ENCODE assay signal across 1 cellular context in genomic region chr1:1014896-1015681, GRCh38.
A peak's percentile ranks its signal among the peaks of the same experiment; 100 is the strongest.
TF ChIP-seq lines count a peak whose summit lies in the region.

No MANE protein-coding gene starts in this region.

TF ChIP-seq in HEK293, 187 proteins besides CTCF, POLR2A, EP300 and RAD21 (continued from another document):
- TF ChIP-seq, protein P1, sequence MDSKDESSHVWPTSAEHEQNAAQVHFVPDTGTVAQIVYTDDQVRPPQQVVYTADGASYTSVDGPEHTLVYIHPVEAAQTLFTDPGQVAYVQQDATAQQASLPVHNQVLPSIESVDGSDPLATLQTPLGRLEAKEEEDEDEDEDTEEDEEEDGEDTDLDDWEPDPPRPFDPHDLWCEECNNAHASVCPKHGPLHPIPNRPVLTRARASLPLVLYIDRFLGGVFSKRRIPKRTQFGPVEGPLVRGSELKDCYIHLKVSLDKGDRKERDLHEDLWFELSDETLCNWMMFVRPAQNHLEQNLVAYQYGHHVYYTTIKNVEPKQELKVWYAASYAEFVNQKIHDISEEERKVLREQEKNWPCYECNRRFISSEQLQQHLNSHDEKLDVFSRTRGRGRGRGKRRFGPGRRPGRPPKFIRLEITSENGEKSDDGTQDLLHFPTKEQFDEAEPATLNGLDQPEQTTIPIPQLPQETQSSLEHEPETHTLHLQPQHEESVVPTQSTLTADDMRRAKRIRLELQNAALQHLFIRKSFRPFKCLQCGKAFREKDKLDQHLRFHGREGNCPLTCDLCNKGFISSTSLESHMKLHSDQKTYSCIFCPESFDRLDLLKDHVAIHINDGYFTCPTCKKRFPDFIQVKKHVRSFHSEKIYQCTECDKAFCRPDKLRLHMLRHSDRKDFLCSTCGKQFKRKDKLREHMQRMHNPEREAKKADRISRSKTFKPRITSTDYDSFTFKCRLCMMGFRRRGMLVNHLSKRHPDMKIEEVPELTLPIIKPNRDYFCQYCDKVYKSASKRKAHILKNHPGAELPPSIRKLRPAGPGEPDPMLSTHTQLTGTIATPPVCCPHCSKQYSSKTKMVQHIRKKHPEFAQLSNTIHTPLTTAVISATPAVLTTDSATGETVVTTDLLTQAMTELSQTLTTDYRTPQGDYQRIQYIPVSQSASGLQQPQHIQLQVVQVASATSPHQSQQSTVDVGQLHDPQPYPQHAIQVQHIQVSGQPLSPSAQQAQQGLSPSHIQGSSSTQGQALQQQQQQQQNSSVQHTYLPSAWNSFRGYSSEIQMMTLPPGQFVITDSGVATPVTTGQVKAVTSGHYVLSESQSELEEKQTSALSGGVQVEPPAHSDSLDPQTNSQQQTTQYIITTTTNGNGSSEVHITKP (tag by site-specific recombination; IDR thresholded peaks at IDR 0.05): peak; percentile 63
- TF ChIP-seq ZBTB48 (tag by site-specific recombination; IDR thresholded peaks at IDR 0.05): 0 out of 2 replicates have a peak, but pooled peaks have one; percentile 21
- no peak for TF ChIP-seq ZBTB21 (tag by site-specific recombination; IDR thresholded peaks at IDR 0.05)
- no peak for TF ChIP-seq ZNF148 (tag by site-specific recombination; IDR thresholded peaks at IDR 0.05; ENCODE audit: borderline replicate concordance)
- TF ChIP-seq ZBTB10 (tag by site-specific recombination; IDR thresholded peaks at IDR 0.05): 0 out of 2 replicates have a peak, but pooled peaks have one; percentile 40
- TF ChIP-seq GLIS2 (tag by site-specific recombination; IDR thresholded peaks at IDR 0.05): peak; percentile 59
- TF ChIP-seq ZBTB1 (tag by site-specific recombination; IDR thresholded peaks at IDR 0.05): no peak
